In genomic region chr20:37200926-37201826, GRCh38 we compare ENCODE assay signal across 17 cellular contexts. TPM values are rescaled to one million over a fixed set of nuclear protein-coding genes. Genes with fewer than 3 reads are reported as not detected.
DNase-seq lines count a peak whose midpoint lies in the region; ATAC-seq and TF ChIP-seq lines count a peak whose summit lies in the region.
"Had no signal": no experiment of that assay in that cellular context is flagged by ENCODE, and none has a peak within 500 bp of the region (broad histone marks: within the 10 kb centered on the region; RNA-seq: fewer than 3 reads in every experiment).

No MANE protein-coding gene starts in this region.

- DNase-seq in GM23338 (ENCODE audit: low spot score) (no peak), WTC11 (ENCODE audit: low spot score) (no peak), fibroblast of lung (ENCODE audit: low read depth in 2 of 2) (no peak), osteocyte (ENCODE audit: extremely low spot score, unreplicated experiment) (no peak), GM19238 (ENCODE audit: insufficient read length, low spot score) (no peak), NCI-H2227 treated with DMSO at 0.1 percent for 48 hours (lab: John Stamatoyannopoulos, UW) (no peak), NCI-H524 (lab: John Stamatoyannopoulos, UW) (no peak)
- DNase-seq: activated naive CD4-positive, alpha-beta T cell; AML-193; left lung; NCI-H146; NCI-H524 treated with DMSO at 0.1 percent for 48 hours; spleen had no signal

- H2AFZ ChIP-seq in GM23338 (no peak overlapping the region), fibroblast of lung (ENCODE audit: low read length) (no peak overlapping the region)

- ATAC-seq in GM23338: no peak
- no peak for ATAC-seq in WTC11
- no peak for ATAC-seq in GM18868 (IDR thresholded peaks at IDR 0.05; ENCODE audit: unreplicated experiment)

- H3K9me2 ChIP-seq in GM23338 (ENCODE audit: insufficient read depth): no peaks in the 10 kb centered on the region

- H3K27me3 ChIP-seq in GM23338 (ENCODE audit: insufficient read depth): no peaks in the 10 kb centered on the region
- H3K27me3 ChIP-seq in fibroblast of lung (ENCODE audit: control insufficient read depth, insufficient read depth, low read length): no peaks in the 10 kb centered on the region
- H3K27me3 ChIP-seq: left lung, spleen had no signal

- TF ChIP-seq CTCF in GM23338 (conservative IDR thresholded peaks at IDR 0.05; ENCODE audit: low read depth in 2 of 2): no peak
- no peak for TF ChIP-seq CTCF in WTC11 (IDR thresholded peaks at IDR 0.05)
- no peak for TF ChIP-seq CTCF in fibroblast of lung (conservative IDR thresholded peaks at IDR 0.05 in 1 of 2, IDR thresholded peaks at IDR 0.05 in 1 of 2; ENCODE audit: low read depth in 1 of 2, low read length in 2 of 2)
- TF ChIP-seq CTCF in osteocyte (IDR thresholded peaks at IDR 0.05): no peak

- H4K20me1 ChIP-seq in GM23338 (replicated peaks; ENCODE audit: insufficient read depth) (peaks cover 51% of the 10 kb centered on the region), fibroblast of lung (ENCODE audit: control insufficient read depth, extremely low read depth, insufficient read depth, low read length) (no peaks in the 10 kb centered on the region)

- H3K27ac ChIP-seq in GM23338 (ENCODE audit: low read depth): peak overlapping the region; percentile 45
- peak overlapping the region; percentile 55 for H3K27ac ChIP-seq in fibroblast of lung (ENCODE audit: insufficient read depth, low read length)
- H3K27ac ChIP-seq: VCaP had no signal

- H3K27ac Mint-ChIP-seq in GM23338 (no peak overlapping the region), WTC11 (peak overlapping the region; percentile 25; the same call in 1 of the 2 replicates), osteocyte (ENCODE audit: unreplicated experiment) (peak overlapping the region; percentile 82)

- no peaks in the 10 kb centered on the region for H3K4me1 ChIP-seq in GM23338 (ENCODE audit: insufficient read depth)
- peaks cover 7% of the 10 kb centered on the region for H3K4me1 ChIP-seq in fibroblast of lung (ENCODE audit: control insufficient read depth, extremely low read depth, insufficient read depth, low read length)

- peaks cover 16% of the 10 kb centered on the region for H3F3A ChIP-seq in GM23338 (replicated peaks; ENCODE audit: low read depth)

- H3K9me3 Mint-ChIP-seq in GM23338: no peaks in the 10 kb centered on the region
- no peaks in the 10 kb centered on the region for H3K9me3 Mint-ChIP-seq in WTC11
- no peaks in the 10 kb centered on the region for H3K9me3 Mint-ChIP-seq in osteocyte (ENCODE audit: unreplicated experiment)
- H3K9me3 Mint-ChIP-seq: central memory CD8-positive, alpha-beta T cell; neural crest cell had no signal

- H3K9ac ChIP-seq in fibroblast of lung (ENCODE audit: insufficient read depth, low read length): no peak overlapping the region

- H3K4me1 Mint-ChIP-seq in GM23338 (peaks cover 5% of the 10 kb centered on the region; the same call in 1 of the 3 replicates), WTC11 (no peaks in the 10 kb centered on the region), osteocyte (ENCODE audit: unreplicated experiment) (peaks cover 15% of the 10 kb centered on the region)

- H3K36me3 ChIP-seq in GM23338 (ENCODE audit: insufficient read depth) (peaks cover 58% of the 10 kb centered on the region), fibroblast of lung (ENCODE audit: control insufficient read depth, insufficient read depth, low read length) (peaks cover 14% of the 10 kb centered on the region)

- H3K36me3 Mint-ChIP-seq in GM23338 (ENCODE audit: low read depth) (peaks cover 89% of the 10 kb centered on the region), WTC11 (peaks cover 73% of the 10 kb centered on the region), osteocyte (ENCODE audit: unreplicated experiment) (peaks cover 41% of the 10 kb centered on the region)

- H3K9me3 ChIP-seq in fibroblast of lung (ENCODE audit: control insufficient read depth, insufficient read depth, low read depth, low read length): no peaks in the 10 kb centered on the region
- H3K9me3 ChIP-seq: left lung, spleen had no signal

- CTCF ChIA-PET in WTC11 (lab: Charles Lee): interaction anchor here (0.6 to 1.4 kb wide), 2 partner anchors 9 to 526 kb away, joined by 3 to 10 read pairs; no protein-coding TSS in a partner anchor

- H3K4me3 ChIP-seq in GM23338 (no peak overlapping the region), fibroblast of lung (replicated peaks in 1 of 4; ENCODE audit: control extremely low read depth in 1 of 4, insufficient read depth in 1 of 4, low read depth in 3 of 4, low read length in 4 of 4) (no peak overlapping the region)
- H3K4me3 ChIP-seq: left lung, spleen had no signal

- H3K4me3 Mint-ChIP-seq in GM23338 (no peak overlapping the region), WTC11 (no peak overlapping the region), osteocyte (ENCODE audit: unreplicated experiment) (no peak overlapping the region)
- H3K4me3 Mint-ChIP-seq: central memory CD8-positive, alpha-beta T cell; neural crest cell had no signal

- H3K79me2 ChIP-seq in GM23338 (replicated peaks; ENCODE audit: insufficient read depth): peaks cover 62% of the 10 kb centered on the region
- peaks cover 29% of the 10 kb centered on the region for H3K79me2 ChIP-seq in fibroblast of lung (ENCODE audit: control insufficient read depth, insufficient read depth, low read length)

- POLR2A ChIA-PET in WTC11 (lab: Charles Lee): interaction anchor here (0.7 kb wide), 2 partner anchors 11 to 58 kb away, joined by 3 to 5 read pairs; no protein-coding TSS in a partner anchor

- H3K27me3 Mint-ChIP-seq in GM23338 (ENCODE audit: insufficient read depth, low read depth, poor library complexity) (no peaks in the 10 kb centered on the region), WTC11 (ENCODE audit: low read depth) (no peaks in the 10 kb centered on the region), osteocyte (ENCODE audit: unreplicated experiment) (no peaks in the 10 kb centered on the region)
- H3K27me3 Mint-ChIP-seq: central memory CD8-positive, alpha-beta T cell had no signal

- no peak overlapping the region for H3K4me2 ChIP-seq in GM23338
- peak overlapping the region; percentile 65 for H3K4me2 ChIP-seq in fibroblast of lung (ENCODE audit: extremely low read depth, insufficient read depth, low read length)

TF ChIP-seq in GM23338, 12 proteins besides CTCF, POLR2A, EP300 and RAD21:
- TF ChIP-seq EZH2phosphoT487 (IDR thresholded peaks at IDR 0.05; ENCODE audit: unreplicated experiment) (no peak), ZNF331 (CRISPR knock-in tag; IDR thresholded peaks at IDR 0.05; ENCODE audit: low read depth) (no peak)

TF ChIP-seq in WTC11, 78 proteins besides CTCF, POLR2A, EP300 and RAD21:
- TF ChIP-seq ZNF671 (CRISPR knock-in tag; IDR thresholded peaks at IDR 0.05) (no peak), SMAD4 (CRISPR knock-in tag; IDR thresholded peaks at IDR 0.05) (no peak), ZBTB43 (CRISPR knock-in tag; IDR thresholded peaks at IDR 0.05) (no peak), EMX1 (CRISPR knock-in tag; IDR thresholded peaks at IDR 0.05) (no peak), ZMAT4 (CRISPR knock-in tag; IDR thresholded peaks at IDR 0.05) (no peak), SMAD3 (CRISPR knock-in tag; IDR thresholded peaks at IDR 0.05; ENCODE audit: borderline replicate concordance) (no peak)

RNA-seq across cellular contexts. Expression of gene MROH8, which starts 21.8 kb away (rescaled TPM):
- total RNA-seq in GM23338 (2014; rRNA removed; shearing (Covaris generic)): 0.63 TPM in 1 of 2 replicates, not detected in the other
- polyA plus RNA-seq in GM23338 (2016; fragmentation: Nextera tagmentation; extraction: Ambion mirVana) (0.50 and 0.68 TPM in 2 replicates), fibroblast of lung (1.7 and 2.9 TPM in 2 replicates)
- total RNA-seq in WTC11 (2021) (0.50 to 0.92 TPM (median 0.89 TPM) in 3 replicates), fibroblast of lung (1.2 and 1.3 TPM in 2 replicates), osteocyte (1.5 and 3.2 TPM in 2 replicates)
- polyA plus RNA-seq in fibroblast of lung (2012): 1.3 and 2.7 TPM in 2 replicates
- 0.96 and 1.9 TPM in 2 replicates for polyA minus RNA-seq in fibroblast of lung (ENCODE audit: low replicate concordance)

RNA-seq across cellular contexts. Expression of gene RPN2, which starts 22.0 kb away (rescaled TPM):
- 267 and 302 TPM in 2 replicates for total RNA-seq in GM23338 (2014; rRNA removed; shearing (Covaris generic))
- polyA plus RNA-seq in GM23338 (2016; fragmentation: Nextera tagmentation; extraction: Ambion mirVana) (244 TPM in 2 replicates), fibroblast of lung (414 and 456 TPM in 2 replicates)
- total RNA-seq in WTC11 (2021) (205 to 233 TPM (median 227 TPM) in 3 replicates), fibroblast of lung (139 and 262 TPM in 2 replicates), osteocyte (167 and 168 TPM in 2 replicates)
- polyA plus RNA-seq in fibroblast of lung (2012): 202 and 223 TPM in 2 replicates
- 257 and 293 TPM in 2 replicates for polyA minus RNA-seq in fibroblast of lung (ENCODE audit: low replicate concordance)
